ENCODE assay signal across 13 cellular contexts in the genomic region with DNA sequence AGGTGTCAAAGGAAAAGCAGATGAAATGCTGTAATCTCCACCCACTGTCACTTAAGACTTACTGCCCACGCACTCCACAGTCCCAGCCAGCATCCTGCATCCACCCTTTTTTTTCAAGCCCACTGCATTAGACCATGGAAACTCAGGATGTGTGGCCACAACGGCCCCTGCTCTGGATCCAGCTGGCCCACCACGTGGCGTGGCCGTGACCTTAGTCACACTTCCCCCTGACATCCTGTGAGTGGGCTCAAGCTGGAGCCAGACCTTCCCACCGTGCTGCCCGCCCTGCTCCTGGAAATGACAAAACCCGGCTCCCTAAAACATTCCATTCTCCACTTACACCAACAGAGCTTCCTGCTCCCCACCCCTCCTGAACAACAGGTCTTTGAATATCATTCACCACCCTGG.
A peak's percentile ranks its signal among the peaks of the same experiment; 100 is the strongest.
DNase-seq lines count a peak whose midpoint lies in the region; ATAC-seq, FAIRE-seq and TF ChIP-seq lines count a peak whose summit lies in the region.
"Had no signal": no experiment of that assay in that cellular context is flagged by ENCODE, and none has a peak within 500 bp of the region (broad histone marks: within the 10 kb centered on the region; RNA-seq: fewer than 3 reads in every experiment).

No MANE protein-coding gene starts in this region.

- peaks cover 11 to 30% of the 10 kb centered on the region in 2 experiments for H4K20me1 ChIP-seq in H1 (replicated peaks in 1 of 2; ENCODE audit: control insufficient read depth in 1 of 2, insufficient read depth in 2 of 2, low read length in 2 of 2)

- peak; percentile 44 for DNase-seq in AG10803 (ENCODE audit: low read depth)
- peak; percentile 84 for DNase-seq in LHCN-M2 (ENCODE audit: low read depth)
- no peak for DNase-seq in H1 (ENCODE audit: low read depth in 1 of 2, low spot score in 2 of 2)
- no peak for DNase-seq in lung (ENCODE audit: low spot score)
- no peak for DNase-seq in NCI-H2081 treated with DMSO at 0.1 percent for 48 hours (lab: John Stamatoyannopoulos, UW)
- DNase-seq in NCI-H2029 treated with DMSO at 0.1 percent for 48 hours (lab: John Stamatoyannopoulos, UW), result no peak
- DNase-seq in CD4-positive, alpha-beta T cell, result no peak
- DNase-seq in NCI-H446 (lab: John Stamatoyannopoulos, UW), result no peak
- DNase-seq: NCI-H2171; stimulated activated CD4-positive, alpha-beta T cell treated with anti-CD3 and anti-CD28 coated beads, Interleukin-15, amount 100 ng/mL, for 24 hours had no signal

- no peak overlapping the region for H3K27ac ChIP-seq in H1 (ENCODE audit: low read depth, low read length)
- H3K27ac ChIP-seq in lung (ENCODE audit: low read depth in 1 of 2, low read length in 1 of 2), result peak overlapping the region in 1 of 2 donors; percentile 28
- H3K27ac ChIP-seq in CD4-positive, alpha-beta T cell (ENCODE audit: low read depth, low read length), result no peak overlapping the region

- ATAC-seq in lung (ENCODE audit: insufficient read depth, low FRiP score), result peak; percentile 34
- no peak for ATAC-seq in CD4-positive, alpha-beta T cell (ENCODE audit: poor library complexity)

- no peak overlapping the region for H2BK20ac ChIP-seq in H1 (ENCODE audit: low read length)

- peaks cover 23% of the 10 kb centered on the region for H3K4me1 Mint-ChIP-seq in CD4-positive, alpha-beta T cell (ENCODE audit: low read depth)

- H2AFZ ChIP-seq in H1 (ENCODE audit: low read length), result no peak overlapping the region

- 69% methylated on average over 2 of the region's 8 CpGs; no CpG with 5 or more reads in 1 of the 2 experiments for WGBS in H1 (ENCODE audit: extremely low coverage in 1 of 2, insufficient coverage in 1 of 2, insufficient read length in 1 of 2, insufficient replicate concordance in 2 of 2, low coverage in 1 of 2, low lambda C conversion rate in 2 of 2, missing lambda C conversion rate in 1 of 2), 2 experiments
- WGBS in lung, 2 donors, result 9 to 36% methylated on average over 8 of the region's 8 CpGs

- no peak for TF ChIP-seq CTCF in AG10803 (conservative IDR thresholded peaks at IDR 0.05; ENCODE audit: low read length)
- no peak for TF ChIP-seq CTCF in H1 (IDR thresholded peaks at IDR 0.05; ENCODE audit: control extremely low read depth in 1 of 3, insufficient read depth in 1 of 3, low read depth in 1 of 3, low read length in 3 of 3)
- no peak for TF ChIP-seq CTCF in lung (IDR thresholded peaks at IDR 0.05; ENCODE audit: control extremely low read depth, extremely low read depth)
- TF ChIP-seq CTCF in CD4-positive, alpha-beta T cell (IDR thresholded peaks at IDR 0.05), result no peak

- H4K5ac ChIP-seq in H1 (ENCODE audit: insufficient read length, low read depth, low read length), result no peak overlapping the region

- no peak overlapping the region for H2BK12ac ChIP-seq in H1 (ENCODE audit: low read depth, low read length)

- H3K36me3 Mint-ChIP-seq in CD4-positive, alpha-beta T cell (ENCODE audit: low read depth), result no peaks in the 10 kb centered on the region

- no peak overlapping the region for H3K4me2 ChIP-seq in H1 (ENCODE audit: insufficient read depth in 1 of 2, low read depth in 2 of 2, low read length in 2 of 2)

- H3K56ac ChIP-seq in H1 (replicated peaks; ENCODE audit: insufficient read length, low read depth, low read length), result no peak overlapping the region

- H3K4me1 ChIP-seq in H1 (replicated peaks in 1 of 4; ENCODE audit: control insufficient read depth in 3 of 4, insufficient read depth in 4 of 4, low read length in 3 of 4) (peaks cover 2 to 10% (median 6%) of the 10 kb centered on the region in 4 experiments), lung (ENCODE audit: control insufficient read depth in 2 of 2, insufficient read depth in 2 of 2, low read length in 2 of 2) (peaks cover 0 to 4% of the 10 kb centered on the region in 2 donors)

- H4K8ac ChIP-seq in H1 (ENCODE audit: extremely low read depth, insufficient read depth, low read length), result no peak overlapping the region

- no peak for TF ChIP-seq POLR2A in H1 (IDR thresholded peaks at IDR 0.05; ENCODE audit: control extremely low read depth in 1 of 2, low read depth in 2 of 2, low read length in 2 of 2)

- no peak overlapping the region for H3K14ac ChIP-seq in H1 (ENCODE audit: insufficient read length)

- POLR2A ChIA-PET in H1 (lab: Charles Lee; ENCODE audit: partially characterized antibody), result interaction anchor here (1.0 kb wide), 1 partner anchor 14 kb away, joined by 3 read pairs; no protein-coding TSS in a partner anchor
- POLR2A ChIA-PET in CD4-positive, alpha-beta T cell (lab: Charles Lee), result no interaction called here

- peaks cover 4% of the 10 kb centered on the region; the same call in 1 of the 2 replicates for H3K79me1 ChIP-seq in H1 (ENCODE audit: low read depth, low read length)

- CTCF ChIA-PET in H1 (lab: Charles Lee; ENCODE audit: partially characterized antibody), result no interaction called here
- CTCF ChIA-PET in CD4-positive, alpha-beta T cell (lab: Charles Lee), result no interaction called here

- H3K27me3 Mint-ChIP-seq in CD4-positive, alpha-beta T cell, result no peaks in the 10 kb centered on the region

- no peak for TF ChIP-seq RAD21 in H1 (IDR thresholded peaks at IDR 0.05 in 1 of 2, conservative IDR thresholded peaks at IDR 0.05 in 1 of 2; ENCODE audit: low read depth in 2 of 2, low read length in 2 of 2)

- no peak overlapping the region for H2AK5ac ChIP-seq in H1 (ENCODE audit: low read depth, low read length)

- H2BK5ac ChIP-seq in H1 (ENCODE audit: low read depth, low read length), result no peak overlapping the region

- no peaks in the 10 kb centered on the region for H3K9me3 ChIP-seq in H1 (ENCODE audit: insufficient read depth in 2 of 2, low read depth in 1 of 2, low read length in 1 of 2)
- H3K9me3 ChIP-seq in lung (ENCODE audit: control insufficient read depth in 2 of 2, insufficient read depth in 1 of 2, low read length in 1 of 2), result no peaks in the 10 kb centered on the region
- no peaks in the 10 kb centered on the region for H3K9me3 ChIP-seq in CD4-positive, alpha-beta T cell (ENCODE audit: control insufficient read depth, low read length)
- H3K9me3 ChIP-seq: HAP-1, thoracic aorta had no signal

- H3K4me3 ChIP-seq in AG10803 (ENCODE audit: low read length) (no peak overlapping the region), H1 (ENCODE audit: extremely low read depth in 1 of 4, insufficient read depth in 2 of 4, low read depth in 3 of 4, low read length in 4 of 4) (no peak overlapping the region), lung (no peak overlapping the region)
- H3K4me3 ChIP-seq: dorsolateral prefrontal cortex, HAP-1, thoracic aorta had no signal

- no peak overlapping the region for H3K23ac ChIP-seq in H1 (ENCODE audit: insufficient read length)

- no peak overlapping the region for H3K27ac Mint-ChIP-seq in CD4-positive, alpha-beta T cell

- H3K79me2 ChIP-seq in H1 (ENCODE audit: control insufficient read depth in 1 of 2, insufficient read depth in 2 of 2, low read length in 2 of 2), result peaks cover 2 to 96% of the 10 kb centered on the region in 2 experiments; a peak in 3 of 4 replicates

- peaks cover 0 to 14% (median 0%) of the 10 kb centered on the region in 4 experiments; a peak in 4 of 8 replicates for H3K36me3 ChIP-seq in H1 (ENCODE audit: control insufficient read depth in 2 of 4, insufficient read depth in 4 of 4, low read length in 3 of 4)
- H3K36me3 ChIP-seq in lung (ENCODE audit: control insufficient read depth in 2 of 2, insufficient read depth in 2 of 2, low read length in 2 of 2), result no peaks in the 10 kb centered on the region
- H3K36me3 ChIP-seq: thoracic aorta had no signal

- no peak overlapping the region for H2BK120ac ChIP-seq in H1 (replicated peaks; ENCODE audit: low read depth, low read length)

- no peak overlapping the region for H3K4me3 Mint-ChIP-seq in CD4-positive, alpha-beta T cell

- no peaks in the 10 kb centered on the region for H3K27me3 ChIP-seq in H1 (replicated peaks in 1 of 4; ENCODE audit: control insufficient read depth in 3 of 4, extremely low read depth in 1 of 4, insufficient read depth in 3 of 4, low read length in 3 of 4)
- no peaks in the 10 kb centered on the region for H3K27me3 ChIP-seq in lung (ENCODE audit: control insufficient read depth, insufficient read depth)
- H3K27me3 ChIP-seq in CD4-positive, alpha-beta T cell (ENCODE audit: control insufficient read depth, insufficient read depth, low read length), result no peaks in the 10 kb centered on the region

- intact Hi-C loops in CD4-positive, alpha-beta T cell (cut with DNase I, micrococcal nuclease), result no loop called here

- no peak overlapping the region for H2BK15ac ChIP-seq in H1 (ENCODE audit: low read length)

- H3K18ac ChIP-seq in H1 (ENCODE audit: extremely low read depth, low read length), result no peak overlapping the region

- no peaks in the 10 kb centered on the region for H3K23me2 ChIP-seq in H1 (ENCODE audit: low read depth, low read length)

- H4K91ac ChIP-seq in H1 (replicated peaks; ENCODE audit: insufficient read length, low read length), result no peak overlapping the region

- no peak for TF ChIP-seq EP300 in H1 (IDR thresholded peaks at IDR 0.05; ENCODE audit: borderline replicate concordance in 1 of 2, low read depth in 2 of 2, low read length in 2 of 2)

- H3K9ac ChIP-seq in H1 (replicated peaks in 1 of 4; ENCODE audit: extremely low read depth in 1 of 4, low read depth in 3 of 4, low read length in 3 of 4), result no peak overlapping the region

- FAIRE-seq in H1 (lab: Jason Lieb, UNC), result peak; percentile 24

- no peak overlapping the region for H3K4ac ChIP-seq in H1 (replicated peaks; ENCODE audit: insufficient read length, low read depth, low read length)

- H3K9me3 Mint-ChIP-seq in CD4-positive, alpha-beta T cell, result no peaks in the 10 kb centered on the region

TF ChIP-seq in H1, 55 proteins besides CTCF, POLR2A, EP300 and RAD21:
- TF ChIP-seq JUN (IDR thresholded peaks at IDR 0.05; ENCODE audit: low read depth, low read length) (no peak), POLR2AphosphoS5 (IDR thresholded peaks at IDR 0.05; ENCODE audit: low read depth, low read length) (peak; percentile 20; the same call in 1 of the 2 replicates)
TF ChIP-seq in H1: peak in this region for 1.

Comparison
In these comparisons a context has a peak if more than half of its experiments do, and no peak if none do; other contexts are left out.
1. DNase-seq: peak in AG10803 (single experiment) and LHCN-M2 (single experiment); none in H1 (0 of 2), lung (single experiment), NCI-H2081 treated with DMSO at 0.1 percent for 48 hours (single experiment), NCI-H2029 treated with DMSO at 0.1 percent for 48 hours (single experiment), CD4-positive, alpha-beta T cell (0 of 10) and NCI-H446 (0 of 2).